ENCODE assay signal across 8 cellular contexts in genomic region chr1:215567491-215568286, GRCh38. TPM values are rescaled to one million over a fixed set of nuclear protein-coding genes. Genes with fewer than 3 reads are reported as not detected.
A peak's percentile ranks its signal among the peaks of the same experiment; 100 is the strongest.
DNase-seq lines count a peak whose midpoint lies in the region; FAIRE-seq and TF ChIP-seq lines count a peak whose summit lies in the region.

No MANE protein-coding gene starts in this region.

- H3K36me3 ChIP-seq in astrocyte (ENCODE audit: insufficient read depth, low read length) = no peaks in the 10 kb centered on the region

- no peak for TF ChIP-seq CTCF in astrocyte (IDR thresholded peaks at IDR 0.05; ENCODE audit: insufficient read depth, low read depth, low read length)

- peaks cover 10% of the 10 kb centered on the region for H3K4me1 ChIP-seq in astrocyte (ENCODE audit: insufficient read depth, low read length)

- peak overlapping the region; percentile 86 for H3K4me3 ChIP-seq in astrocyte (ENCODE audit: insufficient read depth, low read depth, low read length)

- H3K27ac ChIP-seq in astrocyte (ENCODE audit: low read depth, low read length) = peak overlapping the region; percentile 85

- peak overlapping the region; percentile 93 for H3K4me3 Mint-ChIP-seq in astrocyte (ENCODE audit: unreplicated experiment)

- peaks cover 10% of the 10 kb centered on the region for H3K4me1 Mint-ChIP-seq in astrocyte (ENCODE audit: low read depth, unreplicated experiment)

- no peaks in the 10 kb centered on the region for H3K36me3 Mint-ChIP-seq in astrocyte (ENCODE audit: low read depth, unreplicated experiment)

- peak overlapping the region; percentile 95 for H2AFZ ChIP-seq in astrocyte (ENCODE audit: low read depth, low read length)

- no peaks in the 10 kb centered on the region for H3K27me3 Mint-ChIP-seq in astrocyte (ENCODE audit: low read depth, unreplicated experiment)

- peak overlapping the region; percentile 87 for H3K9ac ChIP-seq in astrocyte (ENCODE audit: low read length)

- H3K79me2 ChIP-seq in astrocyte (ENCODE audit: insufficient read depth, low read length) = peaks cover 58% of the 10 kb centered on the region

- H3K4me2 ChIP-seq in astrocyte (ENCODE audit: low read length) = peak overlapping the region; percentile 96

- FAIRE-seq in astrocyte (lab: Jason Lieb, UNC) = no peak

- no peaks in the 10 kb centered on the region for H3K9me3 Mint-ChIP-seq in astrocyte (ENCODE audit: unreplicated experiment)

- DNase-seq in GM03348 (ENCODE audit: low spot score) (peak; percentile 72), H4 (ENCODE audit: low spot score) (peak; percentile 61), KG1 (lab: John Stamatoyannopoulos, UW) (peak; percentile 20), SHP77 (lab: John Stamatoyannopoulos, UW) (peak; percentile 38 to 53), astrocyte (ENCODE audit: low read depth) (peak; percentile 46), hippocampal formation (lab: John Stamatoyannopoulos, UW) (peak; percentile 67 to 73), renal cortical epithelial cell (ENCODE audit: low read depth) (peak; percentile 61), cortex of kidney (lab: John Stamatoyannopoulos, UW) (no peak)

- H3K27me3 ChIP-seq in astrocyte (ENCODE audit: insufficient read depth, low read length) = no peaks in the 10 kb centered on the region

- H3K9me3 ChIP-seq in astrocyte (ENCODE audit: insufficient read depth, low read depth, low read length) = no peaks in the 10 kb centered on the region

- peak overlapping the region; percentile 55 for H3K27ac Mint-ChIP-seq in astrocyte (ENCODE audit: unreplicated experiment)

- peaks cover 12% of the 10 kb centered on the region for H4K20me1 ChIP-seq in astrocyte (ENCODE audit: insufficient read depth, low read length)

RNA-seq across cellular contexts. Expression of gene KCTD3, which starts 0.6 kb away (rescaled TPM):
- total RNA-seq in H4 (2014; rRNA removed; shearing (Covaris generic)) = 28.0 and 30.4 TPM in 2 replicates
- total RNA-seq in astrocyte = 24.2 and 25.2 TPM in 2 replicates
- total RNA-seq in renal cortical epithelial cell = 65.5 and 97.6 TPM in 2 replicates
